8 cellular contexts compared by ENCODE assay signal in the genomic region with DNA sequence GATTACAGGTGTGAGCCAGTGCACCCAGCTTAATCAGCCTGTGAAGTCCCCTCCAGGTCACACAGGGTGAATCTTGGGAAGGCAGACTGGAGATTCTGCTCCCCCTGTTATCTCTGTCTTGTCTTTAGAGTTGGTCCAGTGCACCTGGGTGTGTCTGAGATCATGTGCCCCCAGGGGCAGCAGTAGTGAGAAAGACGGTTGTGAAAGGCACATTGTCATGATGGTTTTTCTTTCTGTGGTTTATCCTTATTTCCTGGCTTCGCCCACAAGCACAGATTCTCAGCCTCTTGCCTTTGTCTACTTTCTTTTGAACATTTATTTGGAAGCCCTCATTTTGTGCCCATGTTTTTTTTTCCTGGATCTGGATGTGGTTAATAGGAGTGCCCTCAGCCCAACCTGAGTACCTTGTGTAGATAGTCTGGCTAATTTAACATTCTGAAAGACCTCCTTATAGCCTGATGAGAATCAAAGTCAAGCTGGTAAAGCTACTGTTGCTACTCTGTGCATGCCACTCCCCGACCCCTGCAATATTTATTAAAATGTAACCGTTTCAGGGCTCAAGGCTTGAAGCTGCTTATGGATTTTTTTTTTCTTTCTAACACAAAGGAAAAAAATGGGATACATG. TPM values are rescaled to one million over a fixed set of nuclear protein-coding genes. Genes with fewer than 3 reads are reported as not detected.
DNase-seq lines count a peak whose midpoint lies in the region; ATAC-seq and TF ChIP-seq lines count a peak whose summit lies in the region.

No MANE protein-coding gene starts in this region.

- intact Hi-C loops in natural killer cell (cut with micrococcal nuclease) = no loop called here
- intact Hi-C loops in spleen (cut with DNase I; ENCODE audit: low total_unique reads) = no loop called here

- no peak overlapping the region for H3K27ac Mint-ChIP-seq in activated naive CD8-positive, alpha-beta T cell
- H3K27ac Mint-ChIP-seq in activated naive CD8-positive, alpha-beta T cell treated with anti-CD3 and anti-CD28 coated beads for 36 hours = no peak overlapping the region
- peak overlapping the region; percentile 17 for H3K27ac Mint-ChIP-seq in T-helper 2 cell treated with Interferon-gamma antibody and Interleukin-4, amounts not matched to agents 5 μg/mL and 100 μg/mL, for 36 hours
- peak overlapping the region in 1 of 2 donors; percentile 35 for H3K27ac Mint-ChIP-seq in natural killer cell

- no peaks in the 10 kb centered on the region for H3K27me3 ChIP-seq in spleen (replicated peaks in 1 of 7)

- no peaks in the 10 kb centered on the region for H3K9me3 ChIP-seq in spleen

- H3K36me3 Mint-ChIP-seq in activated naive CD8-positive, alpha-beta T cell = peaks cover 11% of the 10 kb centered on the region
- H3K36me3 Mint-ChIP-seq in activated naive CD8-positive, alpha-beta T cell treated with anti-CD3 and anti-CD28 coated beads for 36 hours = peaks cover 23% of the 10 kb centered on the region
- H3K36me3 Mint-ChIP-seq in T-helper 2 cell treated with Interferon-gamma antibody and Interleukin-4, amounts not matched to agents 5 μg/mL and 100 μg/mL, for 36 hours (ENCODE audit: low read depth) = peaks cover 15% of the 10 kb centered on the region
- H3K36me3 Mint-ChIP-seq in natural killer cell = no peaks in the 10 kb centered on the region

- peaks cover 19% of the 10 kb centered on the region for H3K4me1 Mint-ChIP-seq in activated naive CD8-positive, alpha-beta T cell (ENCODE audit: low read depth)
- peaks cover 24% of the 10 kb centered on the region for H3K4me1 Mint-ChIP-seq in activated naive CD8-positive, alpha-beta T cell treated with anti-CD3 and anti-CD28 coated beads for 36 hours
- H3K4me1 Mint-ChIP-seq in T-helper 2 cell treated with Interferon-gamma antibody and Interleukin-4, amounts not matched to agents 5 μg/mL and 100 μg/mL, for 36 hours (ENCODE audit: low read depth) = peaks cover 67% of the 10 kb centered on the region
- peaks cover 72 to 74% of the 10 kb centered on the region in 2 donors for H3K4me1 Mint-ChIP-seq in natural killer cell

- ATAC-seq in HG03280 (IDR thresholded peaks at IDR 0.05; ENCODE audit: unreplicated experiment) = peak; percentile 64
- ATAC-seq in natural killer cell = peak in 2 of 3 donors; percentile 28 to 41

- H3K4me3 Mint-ChIP-seq in activated naive CD8-positive, alpha-beta T cell = peak overlapping the region; percentile 3
- no peak overlapping the region for H3K4me3 Mint-ChIP-seq in activated naive CD8-positive, alpha-beta T cell treated with anti-CD3 and anti-CD28 coated beads for 36 hours
- peak overlapping the region; percentile 78 for H3K4me3 Mint-ChIP-seq in T-helper 2 cell treated with Interferon-gamma antibody and Interleukin-4, amounts not matched to agents 5 μg/mL and 100 μg/mL, for 36 hours
- H3K4me3 Mint-ChIP-seq in natural killer cell = peak overlapping the region; percentile 53

- H3K4me1 ChIP-seq in spleen = peaks cover 4 to 63% (median 24%) of the 10 kb centered on the region in 6 donors

- no peaks in the 10 kb centered on the region for H3K36me3 ChIP-seq in spleen

- no peak for DNase-seq in activated naive CD8-positive, alpha-beta T cell treated with anti-CD3 and anti-CD28 coated beads for 36 hours
- DNase-seq in T-helper 2 cell treated with Interferon-gamma antibody and Interleukin-4, amounts not matched to agents 5 μg/mL and 100 μg/mL, for 36 hours (ENCODE audit: low spot score) = peak; percentile 34
- DNase-seq in natural killer cell = no peak
- DNase-seq in stimulated activated CD4-positive, alpha-beta T cell treated with anti-CD3 and anti-CD28 coated beads, Interleukin-4, amount 100 ng/mL, for 1 hour = no peak
- no peak for DNase-seq in spleen
- DNase-seq in activated CD4-positive, CD25-positive, alpha-beta regulatory T cell (lab: John Stamatoyannopoulos, UW) = no peak

- TF ChIP-seq CTCF in natural killer cell (IDR thresholded peaks at IDR 0.05) (no peak), spleen (IDR thresholded peaks at IDR 0.05 in 8 of 11, conservative IDR thresholded peaks at IDR 0.05 in 3 of 11) (no peak)

- H3K27me3 Mint-ChIP-seq in activated naive CD8-positive, alpha-beta T cell = peaks cover 2% of the 10 kb centered on the region
- no peaks in the 10 kb centered on the region for H3K27me3 Mint-ChIP-seq in activated naive CD8-positive, alpha-beta T cell treated with anti-CD3 and anti-CD28 coated beads for 36 hours
- H3K27me3 Mint-ChIP-seq in T-helper 2 cell treated with Interferon-gamma antibody and Interleukin-4, amounts not matched to agents 5 μg/mL and 100 μg/mL, for 36 hours (ENCODE audit: low read depth) = no peaks in the 10 kb centered on the region
- H3K27me3 Mint-ChIP-seq in natural killer cell (ENCODE audit: low read depth in 2 of 2) = no peaks in the 10 kb centered on the region

- 27 to 56% (median 42%) methylated on average over 4 of the region's 4 CpGs for WGBS in spleen, 5 donors

- no peak overlapping the region for H3K4me3 ChIP-seq in spleen

- H3K9me3 Mint-ChIP-seq in activated naive CD8-positive, alpha-beta T cell (ENCODE audit: low read depth) = no peaks in the 10 kb centered on the region
- no peaks in the 10 kb centered on the region for H3K9me3 Mint-ChIP-seq in activated naive CD8-positive, alpha-beta T cell treated with anti-CD3 and anti-CD28 coated beads for 36 hours
- H3K9me3 Mint-ChIP-seq in T-helper 2 cell treated with Interferon-gamma antibody and Interleukin-4, amounts not matched to agents 5 μg/mL and 100 μg/mL, for 36 hours = no peaks in the 10 kb centered on the region
- H3K9me3 Mint-ChIP-seq in natural killer cell = no peaks in the 10 kb centered on the region

- H3K27ac ChIP-seq in spleen = no peak overlapping the region

- TF ChIP-seq POLR2A in spleen (IDR thresholded peaks at IDR 0.05) = no peak

RNA-seq across cellular contexts. Expression of a gene that starts 23.7 kb away (rescaled TPM):
- 10 to 100 TPM; 88.6 to 92.2 TPM for total RNA-seq in activated naive CD8-positive, alpha-beta T cell treated with anti-CD3 and anti-CD28 coated beads for 36 hours
- total RNA-seq in natural killer cell = 10 to 100 TPM; 12.8 to 20.5 (median 14.4) TPM
- total RNA-seq in spleen = 10 to 100 TPM; 15.3 to 18.3 (median 16.5) TPM
- 10 to 100 TPM in 2 of 3 donors, 1 to 10 TPM in 1; 9.8 to 10.5 (median 10.4) TPM for polyA plus RNA-seq in spleen

Comparison
In these comparisons a context has a peak if more than half of its experiments do, and no peak if none do; other contexts are left out.
1. RNA of a gene that starts 23.7 kb away (total RNA-seq): 88.6 to 92.2 TPM in activated naive CD8-positive, alpha-beta T cell treated with anti-CD3 and anti-CD28 coated beads for 36 hours; 15.3 to 18.3 TPM in spleen and 12.8 to 20.5 TPM in natural killer cell; every median in the first group is over 4 times any median in the second.